ENCODE assay signal across 16 cellular contexts in the genomic region with DNA sequence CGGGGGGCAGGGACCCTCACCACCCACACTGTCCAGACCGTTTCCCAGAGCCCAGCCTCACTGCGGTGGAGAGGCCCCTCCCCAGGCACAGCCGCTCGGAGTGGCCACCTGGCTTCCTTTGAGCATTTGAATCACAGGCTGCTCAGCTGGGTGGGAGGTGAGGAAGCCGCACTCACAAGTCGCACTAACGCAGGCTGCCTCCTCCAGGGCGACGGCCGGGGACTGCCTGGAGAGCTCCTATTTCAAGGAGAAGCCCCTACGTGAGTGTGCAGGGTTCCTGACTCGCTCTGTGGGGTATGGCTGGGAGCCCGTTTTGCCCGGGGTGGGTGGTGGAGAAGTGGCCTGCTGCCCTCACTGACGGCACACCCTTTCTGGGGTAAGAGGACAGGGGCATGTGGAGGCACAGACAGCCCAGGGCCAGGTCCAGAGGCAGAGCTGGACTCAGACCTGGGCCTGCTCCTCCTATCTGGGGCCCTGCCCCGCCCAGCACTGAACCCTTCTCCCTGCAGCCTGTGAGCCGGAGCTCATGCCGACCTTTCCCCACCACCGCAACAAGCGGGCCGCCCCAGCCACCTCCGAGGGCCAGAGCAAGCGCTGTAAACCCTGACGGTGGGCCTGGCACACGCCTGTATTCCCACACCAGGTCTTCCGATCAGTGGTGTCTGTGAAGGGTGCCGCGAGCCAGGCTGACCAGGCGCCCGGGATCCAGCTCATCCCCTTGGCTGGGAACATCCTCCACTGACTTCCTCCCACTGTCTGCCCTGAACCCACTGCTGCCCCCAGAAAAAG. TPM values are rescaled to one million over a fixed set of nuclear protein-coding genes. Genes with fewer than 3 reads are reported as not detected.
DNase-seq lines count a peak whose midpoint lies in the region; ATAC-seq and TF ChIP-seq lines count a peak whose summit lies in the region.
"Had no signal": no experiment of that assay in that cellular context is flagged by ENCODE, and none has a peak within 500 bp of the region (broad histone marks: within the 10 kb centered on the region; RNA-seq: fewer than 3 reads in every experiment).

No MANE protein-coding gene starts in this region.

- no peak overlapping the region for H4K5ac ChIP-seq in IMR-90 (ENCODE audit: low read depth, low read length)

- 89% methylated on average over 9 of the region's 31 CpGs; no CpG with 5 or more reads in 1 of the 2 experiments for WGBS in IMR-90 (ENCODE audit: extremely low coverage in 2 of 2, insufficient read length in 1 of 2), 2 experiments

- no peak overlapping the region for H3K27ac Mint-ChIP-seq in natural killer cell treated with Interleukin-12 subunit alpha and Interleukin-12 subunit beta and Interleukin-15 and Interleukin-18, amount 100 ng/mL, for 72 hours

- no peak overlapping the region for H3K23ac ChIP-seq in IMR-90 (ENCODE audit: low read depth, low read length)

- no peak overlapping the region for H2BK5ac ChIP-seq in IMR-90 (ENCODE audit: low read depth, low read length, poor library complexity, severe bottlenecking)

- peaks cover 1 to 17% of the 10 kb centered on the region in 2 donors for H3K4me1 Mint-ChIP-seq in natural killer cell treated with Interleukin-12 subunit alpha and Interleukin-12 subunit beta and Interleukin-15 and Interleukin-18, amount 100 ng/mL, for 72 hours (ENCODE audit: low read depth in 2 of 2)

- no peaks in the 10 kb centered on the region for H3K36me3 Mint-ChIP-seq in natural killer cell treated with Interleukin-12 subunit alpha and Interleukin-12 subunit beta and Interleukin-15 and Interleukin-18, amount 100 ng/mL, for 72 hours

- DNase-seq in IMR-90 = no peak
- DNase-seq in coronary artery (ENCODE audit: low spot score) = peak; percentile 71
- peak; percentile 55 for DNase-seq in natural killer cell treated with Interleukin-12 subunit alpha and Interleukin-12 subunit beta and Interleukin-15 and Interleukin-18, amount 100 ng/mL, for 72 hours (ENCODE audit: low spot score)
- DNase-seq in NCI-H748 treated with DMSO at 0.1 percent for 48 hours (lab: John Stamatoyannopoulos, UW) = no peak
- DNase-seq: AML-193, DMS153, NCI-H1694 treated with DMSO at 0.1 percent for 48 hours, NCI-H446, SIG-M5 had no signal

- no peak overlapping the region for H2BK15ac ChIP-seq in IMR-90 (ENCODE audit: low read depth, low read length)

- H3K9me3 Mint-ChIP-seq in natural killer cell treated with Interleukin-12 subunit alpha and Interleukin-12 subunit beta and Interleukin-15 and Interleukin-18, amount 100 ng/mL, for 72 hours = no peaks in the 10 kb centered on the region

- H3K27ac ChIP-seq in BLaER1 treated with 17β-estradiol and CSF1 and Interleukin-3, amounts not matched to agents 10 nM and 100 nM = no peak overlapping the region
- H3K27ac ChIP-seq in IMR-90 (ENCODE audit: insufficient read depth, low read length) = no peak overlapping the region
- H3K27ac ChIP-seq in coronary artery = no peak overlapping the region
- H3K27ac ChIP-seq: adrenal gland, cardiac muscle cell, suprapubic skin had no signal

- no peaks in the 10 kb centered on the region for H3K27me3 ChIP-seq in BLaER1 treated with 17β-estradiol and CSF1 and Interleukin-3, amounts not matched to agents 10 nM and 100 nM
- no peaks in the 10 kb centered on the region for H3K27me3 ChIP-seq in IMR-90 (ENCODE audit: control insufficient read depth, insufficient read depth, low read length)
- H3K27me3 ChIP-seq: adrenal gland, cardiac muscle cell, suprapubic skin had no signal

- no peak for ATAC-seq in IMR-90 (ENCODE audit: low read depth)
- ATAC-seq in natural killer cell treated with Interleukin-12 subunit alpha and Interleukin-12 subunit beta and Interleukin-15 and Interleukin-18, amount 100 ng/mL, for 72 hours = no peak
- no peak for ATAC-seq in GM19023 (IDR thresholded peaks at IDR 0.05; ENCODE audit: unreplicated experiment)
- ATAC-seq in HG03439 (IDR thresholded peaks at IDR 0.05; ENCODE audit: unreplicated experiment) = no peak
- no peak for ATAC-seq in GM18870 (IDR thresholded peaks at IDR 0.05; ENCODE audit: unreplicated experiment)

- in situ Hi-C loops in IMR-90 (cut with MboI; ENCODE audit: low sequenced_read_pairs) = no loop called here

- peak overlapping the region in 9 of 11 experiments; percentile 58 to 91 (median 82); a peak in 16 of 22 replicates for H3K4me2 ChIP-seq in BLaER1 treated with 17β-estradiol and CSF1 and Interleukin-3, amounts not matched to agents 10 nM and 100 nM
- no peak overlapping the region for H3K4me2 ChIP-seq in IMR-90 (ENCODE audit: low read depth, low read length)

- peak overlapping the region; percentile 21 for H2AFZ ChIP-seq in IMR-90 (replicated peaks; ENCODE audit: low read length, poor library complexity)

- no peak overlapping the region for H3K4me3 Mint-ChIP-seq in natural killer cell treated with Interleukin-12 subunit alpha and Interleukin-12 subunit beta and Interleukin-15 and Interleukin-18, amount 100 ng/mL, for 72 hours

- no peak overlapping the region for H3K14ac ChIP-seq in IMR-90 (replicated peaks; ENCODE audit: low read depth, low read length)

- peak overlapping the region in 4 of 11 experiments; percentile 2 to 59 (median 36); a peak in 4 of 22 replicates for H3K9ac ChIP-seq in BLaER1 treated with 17β-estradiol and CSF1 and Interleukin-3, amounts not matched to agents 10 nM and 100 nM
- no peak overlapping the region for H3K9ac ChIP-seq in IMR-90 (ENCODE audit: low read depth, low read length)

- no peaks in the 10 kb centered on the region for H3K9me3 ChIP-seq in BLaER1 treated with 17β-estradiol and CSF1 and Interleukin-3, amounts not matched to agents 10 nM and 100 nM (replicated peaks in 1 of 11)
- no peaks in the 10 kb centered on the region for H3K9me3 ChIP-seq in IMR-90 (ENCODE audit: control insufficient read depth, insufficient read depth, low read length)
- H3K9me3 ChIP-seq: adrenal gland, suprapubic skin had no signal

- intact Hi-C loops in IMR-90 (cut with micrococcal nuclease) = no loop called here

- H3K27me3 Mint-ChIP-seq in natural killer cell treated with Interleukin-12 subunit alpha and Interleukin-12 subunit beta and Interleukin-15 and Interleukin-18, amount 100 ng/mL, for 72 hours = no peaks in the 10 kb centered on the region

- dilution Hi-C loops in IMR-90 (cut with HindIII; ENCODE audit: low sequenced_read_pairs, unreplicated experiment) = no loop called here

- TF ChIP-seq CTCF in IMR-90 (conservative IDR thresholded peaks at IDR 0.05; ENCODE audit: low read depth, low read length) (no peak), coronary artery (IDR thresholded peaks at IDR 0.05) (no peak)

- TF ChIP-seq POLR2A in IMR-90 (IDR thresholded peaks at IDR 0.05; ENCODE audit: low read depth, low read length) = no peak

- no peak overlapping the region for H3K18ac ChIP-seq in IMR-90 (ENCODE audit: low read depth, low read length)

- no peak for TF ChIP-seq RAD21 in IMR-90 (IDR thresholded peaks at IDR 0.05; ENCODE audit: low read length)

- H4K8ac ChIP-seq in IMR-90 (ENCODE audit: low read depth in 2 of 2, low read length in 2 of 2) = no peak overlapping the region

- H3K9me1 ChIP-seq in IMR-90 (ENCODE audit: insufficient read depth, low read length) = 0 out of 2 replicates have a peak, but pooled peaks cover 2% of the 10 kb centered on the region

- H3K4me3 ChIP-seq in BLaER1 treated with 17β-estradiol and CSF1 and Interleukin-3, amounts not matched to agents 10 nM and 100 nM = no peak overlapping the region
- H3K4me3 ChIP-seq in IMR-90 (ENCODE audit: insufficient read depth, low read depth, low read length) (no peak overlapping the region), coronary artery (no peak overlapping the region)
- H3K4me3 ChIP-seq: adrenal gland, cardiac muscle cell, suprapubic skin had no signal

- H3K4ac ChIP-seq in IMR-90 (ENCODE audit: low read depth, low read length) = no peak overlapping the region

- no peak overlapping the region for H2BK120ac ChIP-seq in IMR-90 (ENCODE audit: low read depth, low read length)

- no peak overlapping the region for H2AK5ac ChIP-seq in IMR-90 (ENCODE audit: low read depth, low read length)

- peaks cover 4 to 20% of the 10 kb centered on the region in 2 experiments; a peak in 3 of 4 replicates for H3K79me1 ChIP-seq in IMR-90 (ENCODE audit: low read depth in 1 of 2, low read length in 2 of 2)

- no peak overlapping the region for H2BK20ac ChIP-seq in IMR-90 (ENCODE audit: low read depth, low read length)

- peaks cover 43 to 95% (median 79%) of the 10 kb centered on the region in 11 experiments; a peak in 21 of 22 replicates for H4K20me1 ChIP-seq in BLaER1 treated with 17β-estradiol and CSF1 and Interleukin-3, amounts not matched to agents 10 nM and 100 nM
- peaks cover 25% of the 10 kb centered on the region for H4K20me1 ChIP-seq in IMR-90 (ENCODE audit: insufficient read depth, low read length)

- TSS peak; percentile 67 for BruUV-seq in IMR-90 (replicated peaks; lab: Mats Ljungman, UMichigan)

- H4K91ac ChIP-seq in IMR-90 (ENCODE audit: insufficient read depth, low read depth, low read length) = no peak overlapping the region

- H2AK9ac ChIP-seq in IMR-90 (replicated peaks; ENCODE audit: low read depth, low read length, poor library complexity) = no peak overlapping the region

- POLR2A ChIA-PET in IMR-90 (lab: Charles Lee; ENCODE audit: unreplicated experiment) = no interaction called here

- CTCF ChIA-PET in IMR-90 (lab: Yijun Ruan, JAX) = no interaction called here

- H3K56ac ChIP-seq in IMR-90 (ENCODE audit: extremely low read depth, insufficient read depth, low read length) = no peak overlapping the region

- H3K36me3 ChIP-seq in BLaER1 treated with 17β-estradiol and CSF1 and Interleukin-3, amounts not matched to agents 10 nM and 100 nM = peaks cover 53 to 85% (median 68%) of the 10 kb centered on the region in 11 experiments
- peaks cover 49% of the 10 kb centered on the region for H3K36me3 ChIP-seq in IMR-90 (ENCODE audit: control insufficient read depth, insufficient read depth, low read length)

- H3K4me1 ChIP-seq in BLaER1 treated with 17β-estradiol and CSF1 and Interleukin-3, amounts not matched to agents 10 nM and 100 nM = peaks cover 25 to 82% (median 71%) of the 10 kb centered on the region in 10 experiments
- H3K4me1 ChIP-seq in IMR-90 (ENCODE audit: control insufficient read depth, insufficient read depth, low read length) = peaks cover 2% of the 10 kb centered on the region

RNA-seq across cellular contexts. Expression of a gene that starts 6.2 kb away (rescaled TPM):
- 4.8 and 5.0 TPM in 2 replicates for total RNA-seq in IMR-90 (2012; rRNA removed)
- 6.9 and 8.8 TPM in 2 replicates for polyA plus RNA-seq in IMR-90 (2012; rRNA removed)
- polyA plus RNA-seq in IMR-90 (2012; cell fraction: cytosol; rRNA removed) = 11.7 and 14.7 TPM in 2 replicates
- 5.4 and 20.5 TPM in 2 replicates for polyA plus RNA-seq in IMR-90 (2012; cell fraction: nucleus; rRNA removed; ENCODE audit: low replicate concordance)
- 1 to 10 TPM; 6.8 to 8.4 TPM for total RNA-seq in natural killer cell treated with Interleukin-12 subunit alpha and Interleukin-12 subunit beta and Interleukin-15 and Interleukin-18, amount 100 ng/mL, for 72 hours

RNA-seq across cellular contexts. Expression of a gene that starts 8.8 kb away (rescaled TPM):
- total RNA-seq in IMR-90 (2012; rRNA removed) = 18.6 and 19.5 TPM in 2 replicates
- 61.8 and 65.3 TPM in 2 replicates for polyA plus RNA-seq in IMR-90 (2012; rRNA removed)
- polyA plus RNA-seq in IMR-90 (2012; cell fraction: cytosol; rRNA removed) = 36.5 and 41.9 TPM in 2 replicates
- polyA plus RNA-seq in IMR-90 (2012; cell fraction: nucleus; rRNA removed; ENCODE audit: low replicate concordance) = 292 and 559 TPM in 2 replicates
- 100 to 1,000 TPM in 1 of 2 donors, 10 to 100 TPM in 1; 60.8 to 115 TPM for total RNA-seq in natural killer cell treated with Interleukin-12 subunit alpha and Interleukin-12 subunit beta and Interleukin-15 and Interleukin-18, amount 100 ng/mL, for 72 hours

RNA-seq across cellular contexts. Expression of a gene that starts 25.4 kb away (rescaled TPM):
- 1.8 and 1.9 TPM in 2 replicates for total RNA-seq in IMR-90 (2012; rRNA removed)
- 20.3 and 27.0 TPM in 2 replicates for polyA plus RNA-seq in IMR-90 (2012; rRNA removed)
- 11.0 and 11.5 TPM in 2 replicates for polyA plus RNA-seq in IMR-90 (2012; cell fraction: cytosol; rRNA removed)
- polyA plus RNA-seq in IMR-90 (2012; cell fraction: nucleus; rRNA removed; ENCODE audit: low replicate concordance) = 98.5 and 189 TPM in 2 replicates
- 10 to 100 TPM in 1 of 2 donors, 1 to 10 TPM in 1; 9.0 to 11.0 TPM for total RNA-seq in natural killer cell treated with Interleukin-12 subunit alpha and Interleukin-12 subunit beta and Interleukin-15 and Interleukin-18, amount 100 ng/mL, for 72 hours

RNA-seq across cellular contexts. Expression of a gene that starts 26.1 kb away (rescaled TPM):
- 4.1 and 4.2 TPM in 2 replicates for total RNA-seq in IMR-90 (2012; rRNA removed)
- polyA plus RNA-seq in IMR-90 (2012; rRNA removed) = 18.6 and 19.1 TPM in 2 replicates
- polyA plus RNA-seq in IMR-90 (2012; cell fraction: cytosol; rRNA removed) = 4.2 and 9.3 TPM in 2 replicates
- polyA plus RNA-seq in IMR-90 (2012; cell fraction: nucleus; rRNA removed; ENCODE audit: low replicate concordance) = 87.7 and 168 TPM in 2 replicates
- 10 to 100 TPM; 36.0 to 72.1 TPM for total RNA-seq in natural killer cell treated with Interleukin-12 subunit alpha and Interleukin-12 subunit beta and Interleukin-15 and Interleukin-18, amount 100 ng/mL, for 72 hours

RNA-seq across cellular contexts. Expression of a gene that starts 37.6 kb away (rescaled TPM):
- 0.90 and 1.1 TPM in 2 replicates for total RNA-seq in IMR-90 (2012; rRNA removed)
- 3.2 and 3.4 TPM in 2 replicates for polyA plus RNA-seq in IMR-90 (2012; rRNA removed)
- 1.8 and 2.4 TPM in 2 replicates for polyA plus RNA-seq in IMR-90 (2012; cell fraction: cytosol; rRNA removed)
- polyA plus RNA-seq in IMR-90 (2012; cell fraction: nucleus; rRNA removed; ENCODE audit: low replicate concordance) = 7.6 and 17.1 TPM in 2 replicates
- 10 to 100 TPM in 1 of 2 donors, 1 to 10 TPM in 1; 9.3 to 19.1 TPM for total RNA-seq in natural killer cell treated with Interleukin-12 subunit alpha and Interleukin-12 subunit beta and Interleukin-15 and Interleukin-18, amount 100 ng/mL, for 72 hours

Comparison
In these comparisons a context has a peak if more than half of its experiments do, and no peak if none do; other contexts are left out.
1. DNase-seq: peak in coronary artery (single experiment) and natural killer cell treated with Interleukin-12 subunit alpha and Interleukin-12 subunit beta and Interleukin-15 and Interleukin-18, amount 100 ng/mL, for 72 hours (single experiment); none in IMR-90 (single experiment) and NCI-H748 treated with DMSO at 0.1 percent for 48 hours (single experiment).